8 cellular contexts compared by ENCODE assay signal in genomic region chr19:46192990-46193650, GRCh38. TPM values are rescaled to one million over a fixed set of nuclear protein-coding genes. Genes with fewer than 3 reads are reported as not detected.
DNase-seq lines count a peak whose midpoint lies in the region; ATAC-seq and TF ChIP-seq lines count a peak whose summit lies in the region.

No MANE protein-coding gene starts in this region.

- TF ChIP-seq CTCF in AG10803 (conservative IDR thresholded peaks at IDR 0.05; ENCODE audit: low read length) (no peak), HFFc6 (IDR thresholded peaks at IDR 0.05) (no peak), glutamatergic neuron (IDR thresholded peaks at IDR 0.05; ENCODE audit: partially characterized antibody, unreplicated experiment) (no peak)

- DNase-seq in AG10803 (ENCODE audit: low read depth) = peak; percentile 66
- peak; percentile 79 for DNase-seq in HFFc6
- peak; percentile 60 for DNase-seq in T-helper 2 cell treated with Interferon-gamma antibody and Interleukin-4, amounts not matched to agents 5 μg/mL and 100 μg/mL, for 36 hours (ENCODE audit: low spot score)
- peak; percentile 80 for DNase-seq in hepatic stellate cell (ENCODE audit: low spot score)
- no peak for DNase-seq in glutamatergic neuron
- no peak for DNase-seq in putamen (ENCODE audit: low spot score)

- H3K27ac Mint-ChIP-seq in HFFc6 (no peak overlapping the region), glutamatergic neuron (ENCODE audit: unreplicated experiment) (no peak overlapping the region)
- H3K27ac Mint-ChIP-seq in T-helper 2 cell treated with Interferon-gamma antibody and Interleukin-4, amounts not matched to agents 5 μg/mL and 100 μg/mL, for 36 hours = peak overlapping the region; percentile 89

- H3K9me3 Mint-ChIP-seq in HFFc6 (no peaks in the 10 kb centered on the region), glutamatergic neuron (ENCODE audit: unreplicated experiment) (no peaks in the 10 kb centered on the region)
- no peaks in the 10 kb centered on the region for H3K9me3 Mint-ChIP-seq in T-helper 2 cell treated with Interferon-gamma antibody and Interleukin-4, amounts not matched to agents 5 μg/mL and 100 μg/mL, for 36 hours

- peak overlapping the region; percentile 69 for H3K4me3 Mint-ChIP-seq in HFFc6
- peak overlapping the region; percentile 46 for H3K4me3 Mint-ChIP-seq in T-helper 2 cell treated with Interferon-gamma antibody and Interleukin-4, amounts not matched to agents 5 μg/mL and 100 μg/mL, for 36 hours
- no peak overlapping the region for H3K4me3 Mint-ChIP-seq in glutamatergic neuron (ENCODE audit: unreplicated experiment)

- peaks cover 12% of the 10 kb centered on the region for H3K4me1 Mint-ChIP-seq in HFFc6 (ENCODE audit: low read depth)
- H3K4me1 Mint-ChIP-seq in T-helper 2 cell treated with Interferon-gamma antibody and Interleukin-4, amounts not matched to agents 5 μg/mL and 100 μg/mL, for 36 hours (ENCODE audit: low read depth) = peaks cover 10% of the 10 kb centered on the region
- H3K4me1 Mint-ChIP-seq in glutamatergic neuron (ENCODE audit: low read depth, unreplicated experiment) = no peaks in the 10 kb centered on the region

- peak overlapping the region; percentile 15; the same call in 1 of the 2 replicates for H3K4me3 ChIP-seq in AG10803 (ENCODE audit: low read length)

- no peak for ATAC-seq in HG03175 (IDR thresholded peaks at IDR 0.05; ENCODE audit: unreplicated experiment)
- ATAC-seq in GM18517 (IDR thresholded peaks at IDR 0.05; ENCODE audit: unreplicated experiment) = no peak

- H3K27me3 Mint-ChIP-seq in HFFc6 (ENCODE audit: insufficient read depth) = peaks cover 59% of the 10 kb centered on the region
- peaks cover 31% of the 10 kb centered on the region for H3K27me3 Mint-ChIP-seq in T-helper 2 cell treated with Interferon-gamma antibody and Interleukin-4, amounts not matched to agents 5 μg/mL and 100 μg/mL, for 36 hours (ENCODE audit: low read depth)
- peaks cover 7% of the 10 kb centered on the region for H3K27me3 Mint-ChIP-seq in glutamatergic neuron (ENCODE audit: unreplicated experiment)

- H3K36me3 Mint-ChIP-seq in HFFc6 (ENCODE audit: low read depth) (no peaks in the 10 kb centered on the region), glutamatergic neuron (ENCODE audit: unreplicated experiment) (no peaks in the 10 kb centered on the region)
- H3K36me3 Mint-ChIP-seq in T-helper 2 cell treated with Interferon-gamma antibody and Interleukin-4, amounts not matched to agents 5 μg/mL and 100 μg/mL, for 36 hours (ENCODE audit: low read depth) = no peaks in the 10 kb centered on the region

RNA-seq across cellular contexts. Expression of gene IGFL1, which starts 36.4 kb away (rescaled TPM):
- not detected for total RNA-seq in HFFc6 (2021; fragmentation: NEBNext Ultra II Directional; extraction: Animal tissue kit (Norgen Biotek cat#: 25700))
- not detected for total RNA-seq in glutamatergic neuron (ENCODE audit: unreplicated experiment)

RNA-seq across cellular contexts. Expression of gene IGFL2, which starts 45.1 kb away (rescaled TPM):
- total RNA-seq in HFFc6 (2021; fragmentation: NEBNext Ultra II Directional; extraction: Animal tissue kit (Norgen Biotek cat#: 25700)) = not detected
- total RNA-seq in glutamatergic neuron (ENCODE audit: unreplicated experiment) = not detected

Comparison
In these comparisons a context has a peak if more than half of its experiments do, and no peak if none do; other contexts are left out.
1. DNase-seq: peak in AG10803 (single experiment), HFFc6 (single experiment), T-helper 2 cell treated with Interferon-gamma antibody and Interleukin-4, amounts not matched to agents 5 μg/mL and 100 μg/mL, for 36 hours (single experiment) and hepatic stellate cell (single experiment); none in glutamatergic neuron (single experiment) and putamen (single experiment).